12 cellular contexts compared by ENCODE assay signal in genomic region chr2:73035899-73036778, GRCh38. TPM values are rescaled to one million over a fixed set of nuclear protein-coding genes. Genes with fewer than 3 reads are reported as not detected.
DNase-seq lines count a peak whose midpoint lies in the region; ATAC-seq and TF ChIP-seq lines count a peak whose summit lies in the region.
"Had no signal": no experiment of that assay in that cellular context is flagged by ENCODE, and none has a peak within 500 bp of the region (broad histone marks: within the 10 kb centered on the region; RNA-seq: fewer than 3 reads in every experiment).

No MANE protein-coding gene starts in this region.

- DNase-seq in SKM-1 treated with dmso at 0.1 percent for 144 hours (lab: John Stamatoyannopoulos, UW; ENCODE audit: unreplicated experiment) (peak; percentile 2), SKM-1 (lab: John Stamatoyannopoulos, UW; ENCODE audit: unreplicated experiment) (no peak), PC-3 (peak; percentile 4), globus pallidus (ENCODE audit: low spot score) (peak; percentile 67), substantia nigra (lab: John Stamatoyannopoulos, UW) (peak in 30 of 49 donors; percentile 13 to 78 (median 44)), mammary epithelial cell (no peak), activated T-cell treated with anti-CD3 and anti-CD28 coated beads for 4 hours (no peak)
- DNase-seq: activated CD4-positive, alpha-beta T cell treated with anti-CD3 and anti-CD28 coated beads for 1 hour; mesenchymal stem cell; NCI-H446 treated with DMSO at 0.1 percent for 48 hours had no signal

- CTCF ChIA-PET in PC-3 (lab: Charles Lee) (no interaction called here), mammary epithelial cell (lab: Charles Lee; ENCODE audit: low non-redundant PET) (no interaction called here)

- in situ Hi-C loops in mammary epithelial cell (cut with MboI; ENCODE audit: low sequenced_read_pairs in 2 of 2): no loop called here

- no TSS peak for BruUV-seq in PC-3 (replicated peaks; lab: Mats Ljungman, UMichigan)
- no TSS peak for BruUV-seq in mammary epithelial cell (replicated peaks; lab: Mats Ljungman, UMichigan)

- H2AFZ ChIP-seq in PC-3 (ENCODE audit: low read length) (no peak overlapping the region), mammary epithelial cell (ENCODE audit: low read depth, low read length) (no peak overlapping the region)

- H3K4me1 ChIP-seq in PC-3 (ENCODE audit: insufficient read depth, low read length) (peaks cover 16% of the 10 kb centered on the region), mammary epithelial cell (ENCODE audit: insufficient read depth, low read length) (no peaks in the 10 kb centered on the region)
- H3K4me1 ChIP-seq: suprapubic skin had no signal

- H3K4me2 ChIP-seq in PC-3 (ENCODE audit: low read length): no peak overlapping the region
- no peak overlapping the region for H3K4me2 ChIP-seq in mammary epithelial cell (ENCODE audit: insufficient read depth, low read depth, low read length)

- no peaks in the 10 kb centered on the region for H3K27me3 ChIP-seq in PC-3 (ENCODE audit: low read length)
- no peaks in the 10 kb centered on the region for H3K27me3 ChIP-seq in mammary epithelial cell (ENCODE audit: insufficient read depth, low read length)
- H3K27me3 ChIP-seq: suprapubic skin had no signal

- 100% methylated on average over 4 of the region's 6 CpGs for WGBS in mammary epithelial cell (ENCODE audit: low coverage, missing lambda C conversion rate)

- H3K79me2 ChIP-seq in PC-3 (ENCODE audit: low read length): no peaks in the 10 kb centered on the region
- no peaks in the 10 kb centered on the region for H3K79me2 ChIP-seq in mammary epithelial cell (ENCODE audit: insufficient read depth, low read length)

- H3K9me3 ChIP-seq in PC-3 (ENCODE audit: low read length) (no peaks in the 10 kb centered on the region), mammary epithelial cell (replicated peaks; ENCODE audit: insufficient read depth, low read length) (no peaks in the 10 kb centered on the region)
- H3K9me3 ChIP-seq: suprapubic skin had no signal

- POLR2A ChIA-PET in PC-3 (lab: Charles Lee; ENCODE audit: unreplicated experiment): no interaction called here

- no peaks in the 10 kb centered on the region for H3K9me2 ChIP-seq in PC-3 (replicated peaks; ENCODE audit: low read length)

- peak; percentile 39; the same call in 1 of the 2 replicates for TF ChIP-seq CTCF in PC-3 (conservative IDR thresholded peaks at IDR 0.05; ENCODE audit: low read depth, low read length)
- no peak for TF ChIP-seq CTCF in mammary epithelial cell (conservative IDR thresholded peaks at IDR 0.05 in 1 of 2, IDR thresholded peaks at IDR 0.05 in 1 of 2; ENCODE audit: extremely low read depth in 1 of 2, insufficient read depth in 1 of 2, low read depth in 1 of 2, low read length in 2 of 2)

- H3K9ac ChIP-seq in PC-3 (ENCODE audit: low read length) (no peak overlapping the region), mammary epithelial cell (ENCODE audit: insufficient read depth, low read length) (no peak overlapping the region)

- H4K20me1 ChIP-seq in PC-3 (ENCODE audit: low read length) (no peaks in the 10 kb centered on the region), mammary epithelial cell (ENCODE audit: insufficient read depth, low read length) (no peaks in the 10 kb centered on the region)

- intact Hi-C loops in PC-3 (cut with micrococcal nuclease): no loop called here
- intact Hi-C loops in mammary epithelial cell (cut with micrococcal nuclease): no loop called here

- dilution Hi-C loops in mammary epithelial cell (cut with HindIII; ENCODE audit: low sequenced_read_pairs): no loop called here

- no peaks in the 10 kb centered on the region; the same call in 1 of the 2 replicates for H3K36me3 ChIP-seq in PC-3 (ENCODE audit: low read depth, low read length)
- H3K36me3 ChIP-seq in mammary epithelial cell (ENCODE audit: insufficient read depth, low read length): no peaks in the 10 kb centered on the region

- ATAC-seq in PC-3 (no peak), HG03442 (IDR thresholded peaks at IDR 0.05; ENCODE audit: unreplicated experiment) (no peak)

- no peaks in the 10 kb centered on the region for H3F3A ChIP-seq in PC-3 (ENCODE audit: low read length, unreplicated experiment)

- H3K27ac ChIP-seq in PC-3 (ENCODE audit: low read length) (no peak overlapping the region), substantia nigra (ENCODE audit: low read depth, low read length, poor library complexity, severe bottlenecking) (no peak overlapping the region), mammary epithelial cell (ENCODE audit: insufficient read depth, low read depth, low read length) (no peak overlapping the region)
- H3K27ac ChIP-seq: suprapubic skin had no signal

- H3K4me3 ChIP-seq in PC-3 (ENCODE audit: low read length) (no peak overlapping the region), mammary epithelial cell (replicated peaks in 1 of 3; ENCODE audit: insufficient read depth in 1 of 3, low read depth in 2 of 3, low read length in 3 of 3) (no peak overlapping the region)
- H3K4me3 ChIP-seq: suprapubic skin had no signal

RNA-seq across cellular contexts. Expression of gene SFXN5, which starts 35.4 kb away (rescaled TPM):
- total RNA-seq in PC-3 (2014; rRNA removed) (22.0 and 30.7 TPM in 2 replicates), mammary epithelial cell (10 to 100 TPM; 12.0 to 16.8 TPM)
- 9.2 TPM for polyA plus RNA-seq in mammary epithelial cell
- polyA minus RNA-seq in mammary epithelial cell: 14.9 TPM

Comparison
In these comparisons a context has a peak if more than half of its experiments do, and no peak if none do; other contexts are left out.
1. DNase-seq: peak in SKM-1 treated with dmso at 0.1 percent for 144 hours (single experiment), PC-3 (single experiment), globus pallidus (single experiment) and substantia nigra (30 of 49); none in SKM-1 (single experiment), mammary epithelial cell (single experiment) and activated T-cell treated with anti-CD3 and anti-CD28 coated beads for 4 hours (single experiment).